ENCODE assay signal across 18 cellular contexts in the genomic region with DNA sequence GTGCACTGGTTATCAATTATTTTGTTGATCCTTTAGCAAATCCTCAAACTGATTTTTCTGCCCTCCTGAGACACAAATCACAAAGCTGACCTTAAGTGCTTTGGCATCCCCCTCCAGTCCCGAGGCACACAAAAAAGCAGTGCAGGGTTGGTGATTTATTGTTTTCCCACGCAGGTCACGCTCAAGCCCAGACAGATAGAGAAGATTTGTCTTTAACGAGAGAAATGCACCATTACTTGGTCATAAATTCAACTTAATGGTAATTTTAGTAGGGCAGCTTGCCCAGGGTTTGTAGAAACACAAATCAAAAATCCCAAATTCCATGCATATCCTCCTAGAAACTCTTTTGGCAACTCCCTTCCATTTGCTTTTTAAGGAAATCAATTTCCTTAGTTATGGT.
DNase-seq lines count a peak whose midpoint lies in the region; ATAC-seq and TF ChIP-seq lines count a peak whose summit lies in the region.
"Had no signal": no experiment of that assay in that cellular context is flagged by ENCODE, and none has a peak within 500 bp of the region (broad histone marks: within the 10 kb centered on the region; RNA-seq: fewer than 3 reads in every experiment).

No MANE protein-coding gene starts in this region.

- TF ChIP-seq EP300 in sigmoid colon (IDR thresholded peaks at IDR 0.05), result no peak

- H3K9me3 ChIP-seq in sigmoid colon, result no peaks in the 10 kb centered on the region
- H3K9me3 ChIP-seq: HAP-1 had no signal

- H3K4me3 ChIP-seq in AG10803 (ENCODE audit: low read length), result no peak overlapping the region
- no peak overlapping the region for H3K4me3 ChIP-seq in sigmoid colon
- H3K4me3 ChIP-seq: A549, BLaER1, GM12878, GM23248, HAP-1 had no signal

- H3K4me1 ChIP-seq in sigmoid colon, result peaks cover 0 to 9% (median 3%) of the 10 kb centered on the region in 4 donors
- H3K4me1 ChIP-seq: BLaER1, HAP-1 had no signal

- H3K36me3 ChIP-seq in sigmoid colon, result no peaks in the 10 kb centered on the region
- H3K36me3 ChIP-seq: BLaER1, HAP-1 had no signal

- CTCF ChIA-PET in GM10248 (lab: Yijun Ruan, JAX), result interaction anchor here (0.6 to 1.2 kb wide), 2 partner anchors 53 to 92 kb away, joined by 3 read pairs; no protein-coding TSS in a partner anchor

- DNase-seq in AG10803 (ENCODE audit: low read depth), result peak; percentile 11
- DNase-seq in GM04504 (ENCODE audit: low read depth), result peak; percentile 14
- peak; percentile 3 for DNase-seq in medulla oblongata (ENCODE audit: extremely low spot score)
- DNase-seq in omental fat pad (ENCODE audit: low spot score), result no peak
- DNase-seq in sigmoid colon, result no peak
- DNase-seq in GM10248 (ENCODE audit: extremely low spot score), result no peak
- DNase-seq in SKM-1 (lab: John Stamatoyannopoulos, UW; ENCODE audit: unreplicated experiment), result no peak
- no peak for DNase-seq in LoVo (ENCODE audit: low spot score)
- DNase-seq: CD4-positive, alpha-beta memory T cell; DMS153; DMS79; GM23248 had no signal

- H3K27me3 ChIP-seq in sigmoid colon, result no peaks in the 10 kb centered on the region
- H3K27me3 ChIP-seq: BLaER1 had no signal

- TF ChIP-seq CTCF in AG10803 (conservative IDR thresholded peaks at IDR 0.05; ENCODE audit: low read length), result no peak
- no peak for TF ChIP-seq CTCF in omental fat pad (IDR thresholded peaks at IDR 0.05)
- TF ChIP-seq CTCF in sigmoid colon (IDR thresholded peaks at IDR 0.05), result no peak
- no peak for TF ChIP-seq CTCF in GM10248 (IDR thresholded peaks at IDR 0.05; ENCODE audit: control extremely low read depth, extremely low read depth, low read depth, missing control alignments)

- 44 to 54% methylated on average over 4 of the region's 4 CpGs for WGBS in sigmoid colon, 2 donors

- no peak overlapping the region for H3K27ac ChIP-seq in sigmoid colon
- H3K27ac ChIP-seq: 22Rv1, A549, BLaER1, GM23248, HL-60 had no signal

- intact Hi-C loops in sigmoid colon (cut with DNase I), result no loop called here

- ATAC-seq in omental fat pad (ENCODE audit: low FRiP score), result peak; percentile 5
- ATAC-seq: A549, GM12878 had no signal

- POLR2A ChIA-PET in GM10248 (lab: Yijun Ruan, JAX), result no interaction called here

- TF ChIP-seq POLR2A in sigmoid colon (IDR thresholded peaks at IDR 0.05), result no peak

Comparison
In these comparisons a context has a peak if more than half of its experiments do, and no peak if none do; other contexts are left out.
1. DNase-seq: peak in AG10803 (single experiment), GM04504 (single experiment) and medulla oblongata (single experiment); none in omental fat pad (single experiment), sigmoid colon (single experiment), GM10248 (single experiment), SKM-1 (single experiment) and LoVo (single experiment).